ENCODE assay signal across 13 cellular contexts in the genomic region with DNA sequence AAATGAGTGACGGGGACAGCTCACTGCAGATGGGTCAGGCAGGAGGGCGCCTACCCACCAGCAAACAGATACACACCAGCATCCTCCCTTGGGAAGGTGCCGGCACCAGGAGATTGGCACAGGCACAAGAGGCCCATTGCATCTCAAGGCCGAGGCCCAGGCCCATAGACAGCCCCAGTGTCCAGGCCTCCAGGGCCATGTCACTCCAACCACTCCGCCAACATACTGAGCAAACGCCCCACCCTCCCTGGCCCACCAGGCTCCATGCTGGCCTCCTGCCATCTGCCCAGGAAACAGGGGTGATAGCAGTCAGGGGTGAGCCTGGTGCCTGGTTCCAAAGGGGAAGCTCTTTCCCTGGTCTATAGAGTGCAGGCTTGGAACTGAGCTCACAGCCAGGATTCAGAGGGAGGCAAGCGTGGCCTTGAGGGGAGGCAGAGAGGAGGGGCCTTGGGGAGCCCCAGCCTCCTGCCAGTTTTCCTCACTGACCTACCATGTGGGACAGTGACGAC. TPM values are rescaled to one million over a fixed set of nuclear protein-coding genes. Genes with fewer than 3 reads are reported as not detected.
DNase-seq lines count a peak whose midpoint lies in the region; ATAC-seq and TF ChIP-seq lines count a peak whose summit lies in the region.
"Had no signal": no experiment of that assay in that cellular context is flagged by ENCODE, and none has a peak within 500 bp of the region (broad histone marks: within the 10 kb centered on the region; RNA-seq: fewer than 3 reads in every experiment).

No MANE protein-coding gene starts in this region.

- H3K9me3 ChIP-seq in lower lobe of right lung (no peaks in the 10 kb centered on the region), testis (no peaks in the 10 kb centered on the region)

- no peak for ATAC-seq in activated T-helper 17 cell treated with anti-CD3 and anti-CD28 coated beads, Interleukin-2, amount 50 U/mL, for 72 hours (replicated peaks)
- no peak for ATAC-seq in lower lobe of right lung
- no peak for ATAC-seq in HG03442 (IDR thresholded peaks at IDR 0.05; ENCODE audit: unreplicated experiment)

- TF ChIP-seq POLR2A in testis (IDR thresholded peaks at IDR 0.05): no peak

- H3K36me3 ChIP-seq in lower lobe of right lung (peaks cover 19% of the 10 kb centered on the region), testis (ENCODE audit: low read depth, missing control alignments) (no peaks in the 10 kb centered on the region)

- CTCF ChIA-PET in activated naive CD4-positive, alpha-beta T cell treated with anti-CD3 and anti-CD28 coated beads, Interleukin-2, amount 10 ng/mL, durations not matched to agents 7 days and 5 days (lab: Charles Lee): no interaction called here

- H3K36me3 Mint-ChIP-seq in activated naive CD4-positive, alpha-beta T cell treated with anti-CD3 and anti-CD28 coated beads, Interleukin-2, amount 10 ng/mL, durations not matched to agents 7 days and 5 days: no peaks in the 10 kb centered on the region
- peaks cover 26% of the 10 kb centered on the region for H3K36me3 Mint-ChIP-seq in activated T-helper 17 cell treated with anti-CD3 and anti-CD28 coated beads, Interleukin-2, amount 50 U/mL, for 72 hours (ENCODE audit: low read depth)

- WGBS in testis, 2 donors: 35 to 44% methylated on average over 6 to 8 of the region's 8 CpGs

- no peaks in the 10 kb centered on the region for H3K9me3 Mint-ChIP-seq in activated naive CD4-positive, alpha-beta T cell treated with anti-CD3 and anti-CD28 coated beads, Interleukin-2, amount 10 ng/mL, durations not matched to agents 7 days and 5 days
- H3K9me3 Mint-ChIP-seq in activated T-helper 17 cell treated with anti-CD3 and anti-CD28 coated beads, Interleukin-2, amount 50 U/mL, for 72 hours: no peaks in the 10 kb centered on the region

- peak overlapping the region; percentile 49 for H3K27ac Mint-ChIP-seq in activated naive CD4-positive, alpha-beta T cell treated with anti-CD3 and anti-CD28 coated beads, Interleukin-2, amount 10 ng/mL, durations not matched to agents 7 days and 5 days
- peak overlapping the region; percentile 86 for H3K27ac Mint-ChIP-seq in activated T-helper 17 cell treated with anti-CD3 and anti-CD28 coated beads, Interleukin-2, amount 50 U/mL, for 72 hours

- no peak overlapping the region for H3K4me3 Mint-ChIP-seq in activated naive CD4-positive, alpha-beta T cell treated with anti-CD3 and anti-CD28 coated beads, Interleukin-2, amount 10 ng/mL, durations not matched to agents 7 days and 5 days
- H3K4me3 Mint-ChIP-seq in activated T-helper 17 cell treated with anti-CD3 and anti-CD28 coated beads, Interleukin-2, amount 50 U/mL, for 72 hours: no peak overlapping the region

- H3K27me3 Mint-ChIP-seq in activated naive CD4-positive, alpha-beta T cell treated with anti-CD3 and anti-CD28 coated beads, Interleukin-2, amount 10 ng/mL, durations not matched to agents 7 days and 5 days: no peaks in the 10 kb centered on the region
- no peaks in the 10 kb centered on the region for H3K27me3 Mint-ChIP-seq in activated T-helper 17 cell treated with anti-CD3 and anti-CD28 coated beads, Interleukin-2, amount 50 U/mL, for 72 hours

- intact Hi-C loops in lower lobe of right lung (cut with DNase I): no loop called here
- intact Hi-C loops in testis (cut with DNase I; ENCODE audit: low total_unique reads): loop anchor here (10.0 kb wide), 1 partner anchor 62 kb away; no protein-coding TSS in a partner anchor

- H3K4me1 ChIP-seq in lower lobe of right lung: peaks cover 58% of the 10 kb centered on the region
- peaks cover 60% of the 10 kb centered on the region for H3K4me1 ChIP-seq in testis

- H3K4me1 Mint-ChIP-seq in activated naive CD4-positive, alpha-beta T cell treated with anti-CD3 and anti-CD28 coated beads, Interleukin-2, amount 10 ng/mL, durations not matched to agents 7 days and 5 days: peaks cover 38% of the 10 kb centered on the region
- peaks cover 32% of the 10 kb centered on the region for H3K4me1 Mint-ChIP-seq in activated T-helper 17 cell treated with anti-CD3 and anti-CD28 coated beads, Interleukin-2, amount 50 U/mL, for 72 hours

- no peak overlapping the region for H3K4me3 ChIP-seq in lower lobe of right lung
- no peak overlapping the region for H3K4me3 ChIP-seq in testis
- H3K4me3 ChIP-seq: SK-N-MC had no signal

- H3K27ac ChIP-seq in lower lobe of right lung: peak overlapping the region; percentile 72
- H3K27ac ChIP-seq in testis: peak overlapping the region; percentile 20 to 76
- H3K27ac ChIP-seq: SK-N-MC had no signal

- TF ChIP-seq CTCF in lower lobe of right lung (IDR thresholded peaks at IDR 0.05) (no peak), testis (IDR thresholded peaks at IDR 0.05) (no peak)

- DNase-seq in activated naive CD4-positive, alpha-beta T cell treated with anti-CD3 and anti-CD28 coated beads, Interleukin-2, amount 10 ng/mL, durations not matched to agents 7 days and 5 days: no peak
- DNase-seq in activated naive CD4-positive, alpha-beta T cell (lab: John Stamatoyannopoulos, UW): no peak
- DNase-seq in lower lobe of right lung (no peak), testis (peak; percentile 50), DMS79 (lab: John Stamatoyannopoulos, UW) (no peak), AML-193 (lab: John Stamatoyannopoulos, UW) (no peak)
- DNase-seq: effector CD4-positive, alpha-beta T cell; Kasumi-1; NCI-H446; stimulated activated CD4-positive, alpha-beta T cell treated with anti-CD3 and anti-CD28 coated beads, Interleukin-4, amount 100 ng/mL, for 1 hour had no signal

- no peaks in the 10 kb centered on the region for H3K27me3 ChIP-seq in lower lobe of right lung (ENCODE audit: low read depth)
- no peaks in the 10 kb centered on the region for H3K27me3 ChIP-seq in testis

RNA-seq across cellular contexts. Expression of gene PISD, which starts 34.7 kb away (rescaled TPM):
- 10 to 100 TPM; 41.1 to 44.1 TPM for total RNA-seq in activated T-helper 17 cell treated with anti-CD3 and anti-CD28 coated beads, Interleukin-2, amount 50 U/mL, for 72 hours
- 47.3 TPM for total RNA-seq in lower lobe of right lung
- total RNA-seq in testis: 100 to 1,000 TPM; 120 to 126 TPM
- 93.5 TPM for polyA plus RNA-seq in testis (ENCODE audit: insufficient read depth, low read depth, low replicate concordance)
